ENCODE assay signal across 10 cellular contexts in the genomic region with DNA sequence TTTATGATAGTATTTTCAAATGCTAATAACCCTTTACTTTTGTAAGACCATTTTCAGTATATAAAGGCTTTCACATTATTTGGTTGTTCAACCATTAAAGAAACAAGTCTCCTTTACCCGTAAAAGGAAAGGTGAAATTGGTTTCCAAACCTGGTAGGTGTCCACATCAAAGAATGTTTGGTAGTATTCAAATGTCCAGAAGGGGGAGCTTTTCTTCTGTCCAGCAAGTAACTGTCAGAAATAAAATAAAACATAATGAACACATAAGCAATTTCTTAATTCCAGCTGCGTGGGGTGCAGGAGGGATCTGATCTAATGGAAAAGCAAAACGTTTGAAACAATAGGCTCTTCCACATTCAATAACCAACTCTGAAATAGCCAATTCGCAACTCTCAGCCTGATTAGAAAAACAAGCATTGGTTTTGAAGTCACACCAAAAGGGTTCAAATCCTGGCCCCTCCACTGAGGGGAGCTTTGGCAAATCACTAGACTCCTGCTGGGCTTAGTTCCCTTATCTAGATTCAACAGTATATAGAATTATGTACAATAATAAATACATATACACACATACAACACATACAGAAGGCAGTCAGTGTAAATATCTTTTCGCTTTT. TPM values are rescaled to one million over a fixed set of nuclear protein-coding genes. Genes with fewer than 3 reads are reported as not detected.
DNase-seq lines count a peak whose midpoint lies in the region; ATAC-seq and TF ChIP-seq lines count a peak whose summit lies in the region.
"Had no signal": no experiment of that assay in that cellular context is flagged by ENCODE, and none has a peak within 500 bp of the region (broad histone marks: within the 10 kb centered on the region; RNA-seq: fewer than 3 reads in every experiment).

No MANE protein-coding gene starts in this region.

- DNase-seq in DMS153 (lab: John Stamatoyannopoulos, UW) (peak; percentile 33), glomerular visceral epithelial cell (ENCODE audit: extremely low spot score) (peak; percentile 58), tibial nerve (ENCODE audit: low spot score in 2 of 2) (no peak)
- no peak for DNase-seq in stimulated activated CD4-positive, alpha-beta T cell treated with anti-CD3 and anti-CD28 coated beads, Interleukin-12 subunit alpha, Interleukin-12 subunit beta, amount 100 ng/mL, for 4 hours

- no peaks in the 10 kb centered on the region for H3K27me3 ChIP-seq in tibial nerve
- H3K27me3 ChIP-seq: SJCRH30 had no signal

- H3K27ac ChIP-seq in tibial nerve, result no peak overlapping the region
- H3K27ac ChIP-seq: SJCRH30 had no signal

- 41 to 44% methylated on average over 5 of the region's 5 CpGs for WGBS in tibial nerve, 2 donors

- no peak for TF ChIP-seq POLR2A in tibial nerve (IDR thresholded peaks at IDR 0.05)

- no peak overlapping the region for H3K4me3 ChIP-seq in tibial nerve
- H3K4me3 ChIP-seq: SJCRH30 had no signal

- H3K4me1 ChIP-seq in tibial nerve, result no peaks in the 10 kb centered on the region
- H3K4me1 ChIP-seq: SJCRH30 had no signal

- H3K9me3 ChIP-seq in tibial nerve, result peaks cover 0 to 2% (median 0%) of the 10 kb centered on the region in 4 donors
- H3K9me3 ChIP-seq: SJCRH30 had no signal

- H3K36me3 ChIP-seq in tibial nerve, result peaks cover 0 to 84% (median 22%) of the 10 kb centered on the region in 3 donors
- H3K36me3 ChIP-seq: SJCRH30 had no signal

- ATAC-seq in SK-N-SH treated with all-trans-retinoic acid at 6 μM for 48 hours, result peak; percentile 54
- ATAC-seq in GM21447 (IDR thresholded peaks at IDR 0.05; ENCODE audit: unreplicated experiment), result no peak
- ATAC-seq in GM18858 (IDR thresholded peaks at IDR 0.05; ENCODE audit: unreplicated experiment), result no peak

- peak; percentile 77 for TF ChIP-seq CTCF in LNCAP (IDR thresholded peaks at IDR 0.05)
- peak; percentile 26 to 55 (median 33) for TF ChIP-seq CTCF in tibial nerve (IDR thresholded peaks at IDR 0.05)

- TF ChIP-seq EP300 in tibial nerve (IDR thresholded peaks at IDR 0.05), result no peak

TF ChIP-seq in SK-N-SH treated with all-trans-retinoic acid at 6 μM for 48 hours, 23 proteins besides CTCF, POLR2A, EP300 and RAD21:
- TF ChIP-seq OSR1 (CRISPR knock-in tag; IDR thresholded peaks at IDR 0.05) (no peak), ZNF70 (CRISPR knock-in tag; IDR thresholded peaks at IDR 0.05) (no peak), SNAI2 (CRISPR knock-in tag; IDR thresholded peaks at IDR 0.05) (no peak), ESRRG (CRISPR knock-in tag; IDR thresholded peaks at IDR 0.05) (no peak), ZC3H10 (CRISPR knock-in tag; IDR thresholded peaks at IDR 0.05) (no peak), TCF4 (CRISPR knock-in tag; IDR thresholded peaks at IDR 0.05; ENCODE audit: borderline replicate concordance) (no peak), ARNTL (CRISPR knock-in tag; IDR thresholded peaks at IDR 0.05; ENCODE audit: borderline replicate concordance, low read depth) (no peak), RARB (CRISPR knock-in tag; IDR thresholded peaks at IDR 0.05) (no peak), ZNF565 (CRISPR knock-in tag; conservative IDR thresholded peaks at IDR 0.05; ENCODE audit: low read depth) (no peak), ISL1 (CRISPR knock-in tag; IDR thresholded peaks at IDR 0.05) (no peak), ZNF8 (CRISPR knock-in tag; IDR thresholded peaks at IDR 0.05) (no peak), GLIS3 (CRISPR knock-in tag; IDR thresholded peaks at IDR 0.05) (no peak), CSDC2 (CRISPR knock-in tag; IDR thresholded peaks at IDR 0.05) (no peak), ZFP30 (CRISPR knock-in tag; IDR thresholded peaks at IDR 0.05) (no peak), BACH2 (CRISPR knock-in tag; IDR thresholded peaks at IDR 0.05; ENCODE audit: borderline replicate concordance) (no peak), PPARA (CRISPR knock-in tag; IDR thresholded peaks at IDR 0.05; ENCODE audit: borderline replicate concordance) (no peak)
- TF ChIP-seq, protein P1, sequence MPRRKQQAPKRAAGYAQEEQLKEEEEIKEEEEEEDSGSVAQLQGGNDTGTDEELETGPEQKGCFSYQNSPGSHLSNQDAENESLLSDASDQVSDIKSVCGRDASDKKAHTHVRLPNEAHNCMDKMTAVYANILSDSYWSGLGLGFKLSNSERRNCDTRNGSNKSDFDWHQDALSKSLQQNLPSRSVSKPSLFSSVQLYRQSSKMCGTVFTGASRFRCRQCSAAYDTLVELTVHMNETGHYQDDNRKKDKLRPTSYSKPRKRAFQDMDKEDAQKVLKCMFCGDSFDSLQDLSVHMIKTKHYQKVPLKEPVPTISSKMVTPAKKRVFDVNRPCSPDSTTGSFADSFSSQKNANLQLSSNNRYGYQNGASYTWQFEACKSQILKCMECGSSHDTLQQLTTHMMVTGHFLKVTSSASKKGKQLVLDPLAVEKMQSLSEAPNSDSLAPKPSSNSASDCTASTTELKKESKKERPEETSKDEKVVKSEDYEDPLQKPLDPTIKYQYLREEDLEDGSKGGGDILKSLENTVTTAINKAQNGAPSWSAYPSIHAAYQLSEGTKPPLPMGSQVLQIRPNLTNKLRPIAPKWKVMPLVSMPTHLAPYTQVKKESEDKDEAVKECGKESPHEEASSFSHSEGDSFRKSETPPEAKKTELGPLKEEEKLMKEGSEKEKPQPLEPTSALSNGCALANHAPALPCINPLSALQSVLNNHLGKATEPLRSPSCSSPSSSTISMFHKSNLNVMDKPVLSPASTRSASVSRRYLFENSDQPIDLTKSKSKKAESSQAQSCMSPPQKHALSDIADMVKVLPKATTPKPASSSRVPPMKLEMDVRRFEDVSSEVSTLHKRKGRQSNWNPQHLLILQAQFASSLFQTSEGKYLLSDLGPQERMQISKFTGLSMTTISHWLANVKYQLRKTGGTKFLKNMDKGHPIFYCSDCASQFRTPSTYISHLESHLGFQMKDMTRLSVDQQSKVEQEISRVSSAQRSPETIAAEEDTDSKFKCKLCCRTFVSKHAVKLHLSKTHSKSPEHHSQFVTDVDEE (CRISPR knock-in tag; IDR thresholded peaks at IDR 0.05), result no peak
- TF ChIP-seq, protein P2, sequence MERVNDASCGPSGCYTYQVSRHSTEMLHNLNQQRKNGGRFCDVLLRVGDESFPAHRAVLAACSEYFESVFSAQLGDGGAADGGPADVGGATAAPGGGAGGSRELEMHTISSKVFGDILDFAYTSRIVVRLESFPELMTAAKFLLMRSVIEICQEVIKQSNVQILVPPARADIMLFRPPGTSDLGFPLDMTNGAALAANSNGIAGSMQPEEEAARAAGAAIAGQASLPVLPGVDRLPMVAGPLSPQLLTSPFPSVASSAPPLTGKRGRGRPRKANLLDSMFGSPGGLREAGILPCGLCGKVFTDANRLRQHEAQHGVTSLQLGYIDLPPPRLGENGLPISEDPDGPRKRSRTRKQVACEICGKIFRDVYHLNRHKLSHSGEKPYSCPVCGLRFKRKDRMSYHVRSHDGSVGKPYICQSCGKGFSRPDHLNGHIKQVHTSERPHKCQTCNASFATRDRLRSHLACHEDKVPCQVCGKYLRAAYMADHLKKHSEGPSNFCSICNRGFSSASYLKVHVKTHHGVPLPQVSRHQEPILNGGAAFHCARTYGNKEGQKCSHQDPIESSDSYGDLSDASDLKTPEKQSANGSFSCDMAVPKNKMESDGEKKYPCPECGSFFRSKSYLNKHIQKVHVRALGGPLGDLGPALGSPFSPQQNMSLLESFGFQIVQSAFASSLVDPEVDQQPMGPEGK (CRISPR knock-in tag; IDR thresholded peaks at IDR 0.05; ENCODE audit: borderline replicate concordance), result no peak
- TF ChIP-seq, protein P3, sequence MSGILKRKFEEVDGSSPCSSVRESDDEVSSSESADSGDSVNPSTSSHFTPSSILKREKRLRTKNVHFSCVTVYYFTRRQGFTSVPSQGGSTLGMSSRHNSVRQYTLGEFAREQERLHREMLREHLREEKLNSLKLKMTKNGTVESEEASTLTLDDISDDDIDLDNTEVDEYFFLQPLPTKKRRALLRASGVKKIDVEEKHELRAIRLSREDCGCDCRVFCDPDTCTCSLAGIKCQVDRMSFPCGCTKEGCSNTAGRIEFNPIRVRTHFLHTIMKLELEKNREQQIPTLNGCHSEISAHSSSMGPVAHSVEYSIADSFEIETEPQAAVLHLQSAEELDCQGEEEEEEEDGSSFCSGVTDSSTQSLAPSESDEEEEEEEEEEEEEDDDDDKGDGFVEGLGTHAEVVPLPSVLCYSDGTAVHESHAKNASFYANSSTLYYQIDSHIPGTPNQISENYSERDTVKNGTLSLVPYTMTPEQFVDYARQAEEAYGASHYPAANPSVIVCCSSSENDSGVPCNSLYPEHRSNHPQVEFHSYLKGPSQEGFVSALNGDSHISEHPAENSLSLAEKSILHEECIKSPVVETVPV (CRISPR knock-in tag; IDR thresholded peaks at IDR 0.05), result no peak
- TF ChIP-seq, protein P4, sequence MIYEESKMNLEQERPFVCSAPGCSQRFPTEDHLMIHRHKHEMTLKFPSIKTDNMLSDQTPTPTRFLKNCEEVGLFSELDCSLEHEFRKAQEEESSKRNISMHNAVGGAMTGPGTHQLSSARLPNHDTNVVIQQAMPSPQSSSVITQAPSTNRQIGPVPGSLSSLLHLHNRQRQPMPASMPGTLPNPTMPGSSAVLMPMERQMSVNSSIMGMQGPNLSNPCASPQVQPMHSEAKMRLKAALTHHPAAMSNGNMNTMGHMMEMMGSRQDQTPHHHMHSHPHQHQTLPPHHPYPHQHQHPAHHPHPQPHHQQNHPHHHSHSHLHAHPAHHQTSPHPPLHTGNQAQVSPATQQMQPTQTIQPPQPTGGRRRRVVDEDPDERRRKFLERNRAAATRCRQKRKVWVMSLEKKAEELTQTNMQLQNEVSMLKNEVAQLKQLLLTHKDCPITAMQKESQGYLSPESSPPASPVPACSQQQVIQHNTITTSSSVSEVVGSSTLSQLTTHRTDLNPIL (CRISPR knock-in tag; IDR thresholded peaks at IDR 0.05; ENCODE audit: low read depth), result no peak

RNA-seq across cellular contexts. Expression of a gene that starts 11.0 kb away (rescaled TPM):
- total RNA-seq in tibial nerve, result 10 to 100 TPM; 17.8 to 31.2 (median 24.4) TPM

RNA-seq across cellular contexts. Expression of a gene that starts 15.4 kb away (rescaled TPM):
- not detected for total RNA-seq in tibial nerve
- total RNA-seq: SJCRH30, skeletal muscle tissue had no signal

RNA-seq across cellular contexts. Expression of a gene that starts 40.5 kb away (rescaled TPM):
- total RNA-seq in tibial nerve, result 10 to 100 TPM in 3 of 4 donors, 1 to 10 TPM in 1; 8.0 to 13.5 (median 11.5) TPM

Comparison
In these comparisons a context has a peak if more than half of its experiments do, and no peak if none do; other contexts are left out.
1. DNase-seq: peak in DMS153 (single experiment) and glomerular visceral epithelial cell (single experiment); none in tibial nerve (0 of 2) and stimulated activated CD4-positive, alpha-beta T cell treated with anti-CD3 and anti-CD28 coated beads, Interleukin-12 subunit alpha, Interleukin-12 subunit beta, amount 100 ng/mL, for 4 hours (single experiment).